ENCODE assay signal across 23 cellular contexts in genomic region chr1:28604411-28604810, GRCh38. TPM values are rescaled to one million over a fixed set of nuclear protein-coding genes. Genes with fewer than 3 reads are reported as not detected.
DNase-seq lines count a peak whose midpoint lies in the region; ATAC-seq and TF ChIP-seq lines count a peak whose summit lies in the region.
"Had no signal": no experiment of that assay in that cellular context is flagged by ENCODE, and none has a peak within 500 bp of the region (broad histone marks: within the 10 kb centered on the region; RNA-seq: fewer than 3 reads in every experiment).

No MANE protein-coding gene starts in this region.

- 74% methylated on average over 5 of the region's 5 CpGs for WGBS in right cardiac atrium

- H3K4me3 ChIP-seq in cardiac muscle cell, result no peak overlapping the region
- H3K4me3 ChIP-seq in right cardiac atrium (ENCODE audit: low read length), result no peak overlapping the region
- H3K4me3 ChIP-seq: A549, GM12878, GM23248 had no signal

- intact Hi-C loops in right cardiac atrium (cut with DNase I), result loop anchor here (5.0 to 10.0 kb wide), 5 partner anchors 87 to 250 kb away; partner anchors contain the start of gene PHACTR4 (in 1 of the 4)

- H3K4me1 Mint-ChIP-seq in nephron progenitor cell, result peaks cover 13% of the 10 kb centered on the region
- H3K4me1 Mint-ChIP-seq: CD14-positive monocyte; CD8-positive, alpha-beta memory T cell had no signal

- H3K27me3 ChIP-seq in cardiac muscle cell (no peaks in the 10 kb centered on the region), right cardiac atrium (ENCODE audit: control insufficient read depth, insufficient read depth) (no peaks in the 10 kb centered on the region)

- no peak for ATAC-seq in right cardiac atrium
- no peak for ATAC-seq in GM19397 (IDR thresholded peaks at IDR 0.05; ENCODE audit: unreplicated experiment)
- ATAC-seq in GM18519 (IDR thresholded peaks at IDR 0.05; ENCODE audit: low FRiP score, unreplicated experiment), result no peak
- ATAC-seq: A549, GM12878 had no signal

- H3K9me3 Mint-ChIP-seq in nephron progenitor cell, result no peaks in the 10 kb centered on the region
- H3K9me3 Mint-ChIP-seq: CD4-positive, alpha-beta T cell; CD8-positive, alpha-beta memory T cell had no signal

- TF ChIP-seq CTCF in cardiac muscle cell (IDR thresholded peaks at IDR 0.05; ENCODE audit: low read depth, low read length) (no peak), nephron progenitor cell (IDR thresholded peaks at IDR 0.05) (no peak)

- peaks cover 29% of the 10 kb centered on the region for H3K36me3 Mint-ChIP-seq in nephron progenitor cell (ENCODE audit: low read depth)

- DNase-seq in cardiac muscle cell (ENCODE audit: low read depth in 1 of 2, low spot score in 1 of 2), result peak in 1 of 2 donors; percentile 69
- DNase-seq in right cardiac atrium, result no peak
- peak; percentile 28 to 51 for DNase-seq in dermis microvascular lymphatic vessel endothelial cell (ENCODE audit: low read depth in 2 of 2)
- no peak for DNase-seq in nephron progenitor cell
- DNase-seq in SKM-1 treated with dmso at 0.1 percent for 144 hours (lab: John Stamatoyannopoulos, UW; ENCODE audit: unreplicated experiment), result no peak
- DNase-seq: 8988T; ACHN; CD4-positive, alpha-beta T cell; CD8-positive, alpha-beta memory T cell; DMS 273 treated with DMSO at 0.1 percent for 48 hours; DMS79; EL; GDM1; GM23248; H7; HCEC 1CT had no signal

- H3K27me3 Mint-ChIP-seq in nephron progenitor cell (ENCODE audit: low read depth, poor library complexity), result peaks cover 2% of the 10 kb centered on the region
- H3K27me3 Mint-ChIP-seq: CD4-positive, alpha-beta T cell; CD8-positive, alpha-beta memory T cell had no signal

- H3K27ac Mint-ChIP-seq in nephron progenitor cell, result peak overlapping the region; percentile 90
- H3K27ac Mint-ChIP-seq: CD4-positive, alpha-beta T cell had no signal

- no peak overlapping the region for H3K4me3 Mint-ChIP-seq in nephron progenitor cell
- H3K4me3 Mint-ChIP-seq: CD14-positive monocyte; CD4-positive, alpha-beta T cell; CD8-positive, alpha-beta memory T cell had no signal

- H3K4me1 ChIP-seq in cardiac muscle cell (ENCODE audit: low read depth), result peaks cover 19% of the 10 kb centered on the region
- no peaks in the 10 kb centered on the region for H3K4me1 ChIP-seq in right cardiac atrium (ENCODE audit: control insufficient read depth, insufficient read depth, low read length)

- H3K9me3 ChIP-seq in cardiac muscle cell (ENCODE audit: low read depth) (no peaks in the 10 kb centered on the region), right cardiac atrium (ENCODE audit: control insufficient read depth, low read length) (no peaks in the 10 kb centered on the region)
- H3K9me3 ChIP-seq: A549 had no signal

- H3K36me3 ChIP-seq in cardiac muscle cell, result peaks cover 10% of the 10 kb centered on the region

- peak overlapping the region; percentile 90 for H3K27ac ChIP-seq in cardiac muscle cell
- no peak overlapping the region for H3K27ac ChIP-seq in right cardiac atrium (ENCODE audit: low read length)
- H3K27ac ChIP-seq: A549, GM23248 had no signal

RNA-seq across cellular contexts. Expression of gene RAB42, which starts 12.3 kb away (rescaled TPM):
- total RNA-seq in cardiac muscle cell, result 11.7 and 12.5 TPM in 2 replicates
- 7.3 and 11.9 TPM in 2 replicates for polyA plus RNA-seq in cardiac muscle cell
- total RNA-seq in right cardiac atrium, result 1 to 10 TPM; 1.3 to 1.8 (median 1.4) TPM
- 0.59 TPM for polyA plus RNA-seq in right cardiac atrium
- 5.6 and 11.4 TPM in 2 replicates for total RNA-seq in dermis microvascular lymphatic vessel endothelial cell
- total RNA-seq: CD4-positive, alpha-beta T cell had no signal
- polyA plus RNA-seq: CD8-positive, alpha-beta memory T cell had no signal

RNA-seq across cellular contexts. Expression of gene TAF12, which starts 38.5 kb away (rescaled TPM):
- total RNA-seq in cardiac muscle cell (32.4 and 40.3 TPM in 2 replicates), right cardiac atrium (10 to 100 TPM; 17.2 to 23.7 (median 21.9) TPM), dermis microvascular lymphatic vessel endothelial cell (18.7 and 24.0 TPM in 2 replicates)
- polyA plus RNA-seq in cardiac muscle cell (44.2 and 51.9 TPM in 2 replicates), right cardiac atrium (34.0 TPM)

RNA-seq across cellular contexts. Expression of gene RNU11, which starts 44.0 kb away (rescaled TPM):
- total RNA-seq in cardiac muscle cell (not detected in 2 replicates), right cardiac atrium (not detected), dermis microvascular lymphatic vessel endothelial cell (not detected in 2 replicates)
- polyA plus RNA-seq in cardiac muscle cell (not detected in 2 replicates), right cardiac atrium (not detected)
- total RNA-seq: CD4-positive, alpha-beta T cell; CD8-positive, alpha-beta memory T cell; GM23248; H1; H7 had no signal
- polyA plus RNA-seq: A549; BJ; CD14-positive monocyte; CD8-positive, alpha-beta memory T cell; GM12878; GM23248; H1 had no signal

RNA-seq across cellular contexts. Expression of gene TRNAU1AP, which starts 51.5 kb away (rescaled TPM):
- total RNA-seq in cardiac muscle cell (26.0 and 26.1 TPM in 2 replicates), right cardiac atrium (10 to 100 TPM; 13.4 to 19.0 (median 16.1) TPM), dermis microvascular lymphatic vessel endothelial cell (18.8 and 20.7 TPM in 2 replicates)
- polyA plus RNA-seq in cardiac muscle cell (39.9 and 61.2 TPM in 2 replicates), right cardiac atrium (17.0 TPM)

Comparison
In these comparisons a context has a peak if more than half of its experiments do, and no peak if none do; other contexts are left out.
1. DNase-seq: peak in dermis microvascular lymphatic vessel endothelial cell (2 of 2); none in right cardiac atrium (0 of 3), nephron progenitor cell (single experiment) and SKM-1 treated with dmso at 0.1 percent for 144 hours (single experiment).